In the genomic region with DNA sequence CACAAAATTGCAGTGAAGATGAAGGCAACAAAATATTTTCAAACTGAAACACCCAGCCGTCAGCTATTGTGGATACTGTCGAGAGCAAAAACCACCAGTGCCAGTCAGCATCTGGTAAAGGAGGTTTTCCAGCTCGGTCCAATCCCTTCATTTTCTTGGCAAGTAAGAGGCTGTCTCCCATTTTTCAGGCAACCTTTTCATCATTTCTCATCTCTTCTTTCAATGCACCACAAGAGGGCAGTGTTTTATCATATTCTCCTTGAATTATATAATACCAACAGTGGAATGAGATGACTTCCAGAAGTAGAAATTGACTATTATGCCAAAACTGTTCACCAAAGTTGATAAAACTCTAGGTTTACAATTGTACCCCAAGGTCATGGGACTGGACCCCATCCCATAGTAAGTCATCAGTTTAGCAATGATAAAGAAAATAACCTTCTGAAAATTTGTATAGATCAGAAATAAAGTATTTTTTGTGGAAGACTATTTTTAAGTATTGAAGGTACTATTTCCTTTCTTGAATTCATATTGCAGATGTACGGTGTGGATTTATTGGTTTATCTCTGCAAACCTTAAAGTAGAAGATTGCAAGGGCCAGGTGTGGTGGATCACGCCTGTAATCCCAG, we compare ENCODE assay signal across 8 cellular contexts. TPM values are rescaled to one million over a fixed set of nuclear protein-coding genes. Genes with fewer than 3 reads are reported as not detected.
DNase-seq lines count a peak whose midpoint lies in the region; ATAC-seq, FAIRE-seq and TF ChIP-seq lines count a peak whose summit lies in the region.

No MANE protein-coding gene starts in this region.

- FAIRE-seq in GM12892 (lab: Jason Lieb, UNC): peak; percentile 33

- peak; percentile 67 for DNase-seq in AG08395 (ENCODE audit: low spot score)
- no peak for DNase-seq in GM12892 (ENCODE audit: insufficient read length)
- DNase-seq in NCI-H2171 (lab: John Stamatoyannopoulos, UW): peak; percentile 54
- no peak for DNase-seq in activated CD8-positive, alpha-beta T cell treated with anti-CD3 and anti-CD28 coated beads, Interleukin-2, amount 10 ng/mL, durations not matched to agents 7 days and 5 days
- no peak for DNase-seq in glutamatergic neuron
- DNase-seq in renal cortical epithelial cell (ENCODE audit: low read depth): peak; percentile 76
- DNase-seq in stimulated activated naive CD8-positive, alpha-beta T cell treated with anti-CD3 and anti-CD28 coated beads, Interleukin-15, Interleukin-2, amounts not matched to agents 100 U/mL and 50 U/mL, for 24 hours: no peak

- H3K4me3 Mint-ChIP-seq in activated CD8-positive, alpha-beta T cell treated with anti-CD3 and anti-CD28 coated beads, Interleukin-2, amount 10 ng/mL, durations not matched to agents 7 days and 5 days: no peak overlapping the region
- H3K4me3 Mint-ChIP-seq in glutamatergic neuron (ENCODE audit: unreplicated experiment): no peak overlapping the region

- POLR2A ChIA-PET in activated CD8-positive, alpha-beta T cell treated with anti-CD3 and anti-CD28 coated beads, Interleukin-2, amount 10 ng/mL, durations not matched to agents 7 days and 5 days (lab: Charles Lee): interaction anchor here (1.0 kb wide), 1 partner anchor 45 kb away, joined by 4 read pairs; a partner anchor contains a TSS

- no peak overlapping the region for H3K27ac Mint-ChIP-seq in activated CD8-positive, alpha-beta T cell treated with anti-CD3 and anti-CD28 coated beads, Interleukin-2, amount 10 ng/mL, durations not matched to agents 7 days and 5 days
- no peak overlapping the region for H3K27ac Mint-ChIP-seq in glutamatergic neuron (ENCODE audit: unreplicated experiment)

- no peak for TF ChIP-seq POLR2A in GM12892 (IDR thresholded peaks at IDR 0.05; ENCODE audit: low read depth, low read length)

- TF ChIP-seq CTCF in glutamatergic neuron (IDR thresholded peaks at IDR 0.05; ENCODE audit: partially characterized antibody, unreplicated experiment): peak; percentile 78

- no peaks in the 10 kb centered on the region for H3K27me3 Mint-ChIP-seq in activated CD8-positive, alpha-beta T cell treated with anti-CD3 and anti-CD28 coated beads, Interleukin-2, amount 10 ng/mL, durations not matched to agents 7 days and 5 days (ENCODE audit: low read depth)
- peaks cover 3% of the 10 kb centered on the region for H3K27me3 Mint-ChIP-seq in glutamatergic neuron (ENCODE audit: unreplicated experiment)

- H3K9me3 Mint-ChIP-seq in activated CD8-positive, alpha-beta T cell treated with anti-CD3 and anti-CD28 coated beads, Interleukin-2, amount 10 ng/mL, durations not matched to agents 7 days and 5 days (ENCODE audit: insufficient read depth): no peaks in the 10 kb centered on the region
- H3K9me3 Mint-ChIP-seq in glutamatergic neuron (ENCODE audit: unreplicated experiment): no peaks in the 10 kb centered on the region

- CTCF ChIA-PET in activated CD8-positive, alpha-beta T cell treated with anti-CD3 and anti-CD28 coated beads, Interleukin-2, amount 10 ng/mL, durations not matched to agents 7 days and 5 days (lab: Charles Lee): interaction anchor here (0.6 to 7.5 kb wide), 26 partner anchors 10 to 315 kb away, joined by 3 to 77 read pairs (median 4); a partner anchor contains a TSS

- H3K36me3 Mint-ChIP-seq in activated CD8-positive, alpha-beta T cell treated with anti-CD3 and anti-CD28 coated beads, Interleukin-2, amount 10 ng/mL, durations not matched to agents 7 days and 5 days (ENCODE audit: low read depth): no peaks in the 10 kb centered on the region
- no peaks in the 10 kb centered on the region for H3K36me3 Mint-ChIP-seq in glutamatergic neuron (ENCODE audit: unreplicated experiment)

- no peaks in the 10 kb centered on the region for H3K4me1 Mint-ChIP-seq in activated CD8-positive, alpha-beta T cell treated with anti-CD3 and anti-CD28 coated beads, Interleukin-2, amount 10 ng/mL, durations not matched to agents 7 days and 5 days (ENCODE audit: low read depth)
- no peaks in the 10 kb centered on the region for H3K4me1 Mint-ChIP-seq in glutamatergic neuron (ENCODE audit: low read depth, unreplicated experiment)

- ATAC-seq in activated CD8-positive, alpha-beta T cell treated with anti-CD3 and anti-CD28 coated beads, Interleukin-2, amount 10 ng/mL, durations not matched to agents 7 days and 5 days: peak; percentile 58
- no peak for ATAC-seq in GM18502 (IDR thresholded peaks at IDR 0.05; ENCODE audit: poor library complexity, unreplicated experiment)
- ATAC-seq in stimulated activated naive CD8-positive, alpha-beta T cell treated with anti-CD3 and anti-CD28 coated beads, Interleukin-15, Interleukin-2, amounts not matched to agents 100 U/mL and 50 U/mL, for 24 hours: no peak

RNA-seq across cellular contexts. Expression of a gene that starts 16.8 kb away (rescaled TPM):
- polyA plus RNA-seq in GM12892 (2012; ENCODE audit: missing spikeins): 25.7 TPM
- 10 to 100 TPM; 18.3 to 20.1 TPM for total RNA-seq in activated CD8-positive, alpha-beta T cell treated with anti-CD3 and anti-CD28 coated beads, Interleukin-2, amount 10 ng/mL, durations not matched to agents 7 days and 5 days
- total RNA-seq in glutamatergic neuron (ENCODE audit: unreplicated experiment): 7.2 TPM
- total RNA-seq in renal cortical epithelial cell: 109 and 186 TPM in 2 replicates

RNA-seq across cellular contexts. Expression of a gene that starts 45.2 kb away (rescaled TPM):
- polyA plus RNA-seq in GM12892 (2012; ENCODE audit: missing spikeins): 72.2 TPM
- total RNA-seq in activated CD8-positive, alpha-beta T cell treated with anti-CD3 and anti-CD28 coated beads, Interleukin-2, amount 10 ng/mL, durations not matched to agents 7 days and 5 days: 10 to 100 TPM; 53.3 to 58.8 TPM
- 22.7 TPM for total RNA-seq in glutamatergic neuron (ENCODE audit: unreplicated experiment)
- 9.9 and 23.4 TPM in 2 replicates for total RNA-seq in renal cortical epithelial cell

RNA-seq across cellular contexts. Expression of a gene that starts 52.6 kb away (rescaled TPM):
- 10.2 TPM for polyA plus RNA-seq in GM12892 (2012; ENCODE audit: missing spikeins)
- 10 to 100 TPM; 60.1 to 64.5 TPM for total RNA-seq in activated CD8-positive, alpha-beta T cell treated with anti-CD3 and anti-CD28 coated beads, Interleukin-2, amount 10 ng/mL, durations not matched to agents 7 days and 5 days
- total RNA-seq in glutamatergic neuron (ENCODE audit: unreplicated experiment): 46.8 TPM
- 19.8 and 36.5 TPM in 2 replicates for total RNA-seq in renal cortical epithelial cell

Comparison
In these comparisons a context has a peak if more than half of its experiments do, and no peak if none do; other contexts are left out.
1. DNase-seq: peak in AG08395 (single experiment), NCI-H2171 (single experiment) and renal cortical epithelial cell (single experiment); none in GM12892 (single experiment), activated CD8-positive, alpha-beta T cell treated with anti-CD3 and anti-CD28 coated beads, Interleukin-2, amount 10 ng/mL, durations not matched to agents 7 days and 5 days (single experiment), glutamatergic neuron (single experiment) and stimulated activated naive CD8-positive, alpha-beta T cell treated with anti-CD3 and anti-CD28 coated beads, Interleukin-15, Interleukin-2, amounts not matched to agents 100 U/mL and 50 U/mL, for 24 hours (single experiment).